In the genomic region with DNA sequence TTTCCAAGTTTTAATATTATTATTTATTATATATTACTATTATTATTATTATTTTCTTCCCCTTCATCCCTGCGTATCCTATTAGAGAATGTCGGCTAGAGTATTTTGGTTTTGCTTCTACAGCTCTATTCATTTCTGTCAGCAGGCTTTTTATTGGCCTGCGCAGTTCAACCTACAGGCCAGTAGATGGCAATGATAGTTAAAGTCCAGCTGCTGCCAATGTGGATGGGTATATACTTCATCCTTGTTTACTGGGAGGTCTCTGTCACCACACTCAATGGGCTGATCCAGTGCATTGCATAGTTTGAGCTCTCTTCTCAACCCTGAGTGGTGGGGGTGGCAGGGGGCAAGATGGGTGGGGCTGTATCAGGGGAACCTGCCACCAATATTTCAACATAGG, we compare ENCODE assay signal across 8 cellular contexts.
DNase-seq lines count a peak whose midpoint lies in the region; ATAC-seq and TF ChIP-seq lines count a peak whose summit lies in the region.

No MANE protein-coding gene starts in this region.

- in situ Hi-C loops in GM13977 (cut with MboI; ENCODE audit: low pct_unique_long_range_greater_than_20kb, low sequenced_read_pairs, unreplicated experiment) = no loop called here

- DNase-seq in GM13977 (ENCODE audit: low spot score) (peak; percentile 12), RKO (ENCODE audit: low spot score) (peak; percentile 27), iPS-NIHi7 (ENCODE audit: extremely low spot score) (peak; percentile 46), T1000 (lab: John Stamatoyannopoulos, UW) (no peak)
- DNase-seq in stimulated activated naive CD8-positive, alpha-beta T cell treated with anti-CD3 and anti-CD28 coated beads, Interleukin-15, Interleukin-2, amounts not matched to agents 100 U/mL and 50 U/mL, for 24 hours = no peak
- no peak for DNase-seq in stimulated activated CD4-positive, alpha-beta T cell treated with anti-CD3 and anti-CD28 coated beads, Interleukin-15, amount 100 ng/mL, for 24 hours

- ATAC-seq in HG03159 (IDR thresholded peaks at IDR 0.05; ENCODE audit: unreplicated experiment) (peak; percentile 91), GM18873 (IDR thresholded peaks at IDR 0.05; ENCODE audit: low FRiP score, unreplicated experiment) (no peak)
- ATAC-seq in stimulated activated naive CD8-positive, alpha-beta T cell treated with anti-CD3 and anti-CD28 coated beads, Interleukin-15, Interleukin-2, amounts not matched to agents 100 U/mL and 50 U/mL, for 24 hours = no peak

- peak; percentile 68 for TF ChIP-seq CTCF in GM13977 (IDR thresholded peaks at IDR 0.05; ENCODE audit: extremely low read depth, insufficient read depth, missing control alignments)

Comparison
In these comparisons a context has a peak if more than half of its experiments do, and no peak if none do; other contexts are left out.
1. DNase-seq: peak in GM13977 (single experiment), RKO (single experiment) and iPS-NIHi7 (single experiment); none in stimulated activated naive CD8-positive, alpha-beta T cell treated with anti-CD3 and anti-CD28 coated beads, Interleukin-15, Interleukin-2, amounts not matched to agents 100 U/mL and 50 U/mL, for 24 hours (single experiment), stimulated activated CD4-positive, alpha-beta T cell treated with anti-CD3 and anti-CD28 coated beads, Interleukin-15, amount 100 ng/mL, for 24 hours (single experiment) and T1000 (single experiment).